Comparison of ENCODE assay signal across 22 cellular contexts in genomic region chr3:46868301-46868700, GRCh38. TPM values are rescaled to one million over a fixed set of nuclear protein-coding genes. Genes with fewer than 3 reads are reported as not detected.
A peak's percentile ranks its signal among the peaks of the same experiment; 100 is the strongest.
DNase-seq lines count a peak whose midpoint lies in the region; ATAC-seq and TF ChIP-seq lines count a peak whose summit lies in the region.
"Had no signal": no experiment of that assay in that cellular context is flagged by ENCODE, and none has a peak within 500 bp of the region (broad histone marks: within the 10 kb centered on the region; RNA-seq: fewer than 3 reads in every experiment).

No MANE protein-coding gene starts in this region.

- no peak for TF ChIP-seq POLR2A in Peyer's patch (IDR thresholded peaks at IDR 0.05)
- no peak for TF ChIP-seq POLR2A in esophagus squamous epithelium (IDR thresholded peaks at IDR 0.05)

- peaks cover 0 to 15% (median 0%) of the 10 kb centered on the region in 4 donors for H3K4me1 ChIP-seq in Peyer's patch
- peaks cover 14 to 62% (median 21%) of the 10 kb centered on the region in 3 donors for H3K4me1 ChIP-seq in esophagus squamous epithelium
- peaks cover 39% of the 10 kb centered on the region for H3K4me1 ChIP-seq in lower lobe of right lung
- H3K4me1 ChIP-seq in subcutaneous abdominal adipose tissue (ENCODE audit: control insufficient read depth in 5 of 5, insufficient read depth in 5 of 5, low read length in 5 of 5) = peaks cover 15 to 63% (median 61%) of the 10 kb centered on the region in 5 donors
- no peaks in the 10 kb centered on the region for H3K4me1 ChIP-seq in mesendoderm (ENCODE audit: control insufficient read depth, low read depth, low read length)

- no peak overlapping the region for H3K23ac ChIP-seq in mesendoderm (ENCODE audit: low read length)

- H3K36me3 ChIP-seq in Peyer's patch (no peaks in the 10 kb centered on the region), esophagus squamous epithelium (no peaks in the 10 kb centered on the region), lower lobe of right lung (no peaks in the 10 kb centered on the region), subcutaneous abdominal adipose tissue (ENCODE audit: control insufficient read depth in 5 of 5, insufficient read depth in 5 of 5, low read length in 5 of 5) (no peaks in the 10 kb centered on the region), mesendoderm (ENCODE audit: control insufficient read depth, insufficient read depth, low read length) (no peaks in the 10 kb centered on the region)
- H3K36me3 ChIP-seq: WERI-Rb-1 had no signal

- H3K27ac ChIP-seq in Peyer's patch (peak overlapping the region; percentile 10 to 64 (median 26)), esophagus squamous epithelium (peak overlapping the region in 3 of 4 donors; percentile 27 to 67 (median 64)), lower lobe of right lung (peak overlapping the region; percentile 39), subcutaneous abdominal adipose tissue (ENCODE audit: low read depth, low read length) (peak overlapping the region; percentile 75), mesendoderm (ENCODE audit: low read depth, low read length) (no peak overlapping the region)
- H3K27ac ChIP-seq: WERI-Rb-1 had no signal

- H3K18ac ChIP-seq in mesendoderm (ENCODE audit: low read length) = no peak overlapping the region

- WGBS in esophagus squamous epithelium, 2 donors = no CpG with 5 or more reads among the region's 8 CpGs
- no CpG with 5 or more reads among the region's 8 CpGs for WGBS in mesendoderm (ENCODE audit: extremely low coverage, insufficient coverage, low lambda C conversion rate)

- no peak overlapping the region for H2BK15ac ChIP-seq in mesendoderm (replicated peaks; ENCODE audit: low read depth)

- H3K79me2 ChIP-seq in mesendoderm (ENCODE audit: control insufficient read depth, insufficient read depth, low read length) = no peaks in the 10 kb centered on the region

- H2BK5ac ChIP-seq in mesendoderm (ENCODE audit: low read length) = no peak overlapping the region

- TF ChIP-seq CTCF in Peyer's patch (IDR thresholded peaks at IDR 0.05) (no peak), esophagus squamous epithelium (IDR thresholded peaks at IDR 0.05) (no peak), lower lobe of right lung (IDR thresholded peaks at IDR 0.05) (no peak)

- intact Hi-C loops in esophagus squamous epithelium (cut with DNase I) = no loop called here
- intact Hi-C loops in lower lobe of right lung (cut with DNase I) = no loop called here

- no peak for ATAC-seq in lower lobe of right lung

- no peak overlapping the region for H4K8ac ChIP-seq in mesendoderm (ENCODE audit: low read depth, low read length)

- no peak overlapping the region for H3K56ac ChIP-seq in mesendoderm (ENCODE audit: low read length)

- H3K27me3 ChIP-seq in Peyer's patch = no peaks in the 10 kb centered on the region
- H3K27me3 ChIP-seq in esophagus squamous epithelium = peaks cover 0 to 7% (median 0%) of the 10 kb centered on the region in 4 donors
- H3K27me3 ChIP-seq in lower lobe of right lung (ENCODE audit: low read depth) = no peaks in the 10 kb centered on the region
- H3K27me3 ChIP-seq in subcutaneous abdominal adipose tissue (ENCODE audit: control insufficient read depth in 5 of 5, insufficient read depth in 4 of 5, low read length in 5 of 5) = no peaks in the 10 kb centered on the region
- no peaks in the 10 kb centered on the region for H3K27me3 ChIP-seq in mesendoderm (ENCODE audit: insufficient read depth, low read length, poor library complexity)
- H3K27me3 ChIP-seq: body of pancreas had no signal

- no peaks in the 10 kb centered on the region for H3K79me1 ChIP-seq in mesendoderm (ENCODE audit: low read length)

- no peak overlapping the region for H2BK120ac ChIP-seq in mesendoderm (ENCODE audit: low read depth, low read length)

- H3K4me3 ChIP-seq in Peyer's patch (no peak overlapping the region), esophagus squamous epithelium (no peak overlapping the region), lower lobe of right lung (no peak overlapping the region), subcutaneous abdominal adipose tissue (ENCODE audit: low read depth in 1 of 5, low read length in 5 of 5) (no peak overlapping the region), mesendoderm (ENCODE audit: low read length) (no peak overlapping the region)
- H3K4me3 ChIP-seq: body of pancreas had no signal

- no peak overlapping the region for H2AK5ac ChIP-seq in mesendoderm (ENCODE audit: low read length)

- no peak overlapping the region for H3K4ac ChIP-seq in mesendoderm (ENCODE audit: low read depth, low read length)

- no peak overlapping the region for H4K5ac ChIP-seq in mesendoderm (ENCODE audit: low read length)

- peak overlapping the region in 2 of 5 donors; percentile 36 to 49 for H3K9ac ChIP-seq in subcutaneous abdominal adipose tissue (ENCODE audit: low read length in 5 of 5)
- H3K9ac ChIP-seq in mesendoderm (ENCODE audit: low read length) = no peak overlapping the region

- DNase-seq in Peyer's patch (no peak), esophagus squamous epithelium (lab: John Stamatoyannopoulos, UW) (no peak), lower lobe of right lung (no peak), SK-N-DZ (ENCODE audit: low spot score) (no peak), NAMALWA (ENCODE audit: low spot score) (no peak), mesendoderm (no peak)
- DNase-seq in activated T-cell treated with anti-CD3 and anti-CD28 coated beads, Interleukin-2, amount 50 U/mL, for 48 hours = no peak
- DNase-seq: activated CD4-positive, alpha-beta T cell treated with anti-CD3 and anti-CD28 coated beads, Interleukin-2, amount 50 U/mL, for 1 hour; activated naive CD8-positive, alpha-beta T cell treated with anti-CD3 and anti-CD28 coated beads for 36 hours; body of pancreas; CD4-positive, CD25-positive, alpha-beta regulatory T cell; NCI-H1417 treated with DMSO at 0.1 percent for 48 hours; NCI-H510A; NK-92 treated with Interleukin-12 subunit alpha and Interleukin-12 subunit beta, amount 100 ng/mL, for 24 hours; stimulated activated CD4-positive, alpha-beta T cell treated with anti-CD3 and anti-CD28 coated beads, Interleukin-4, amount 100 ng/mL, for 4 hours; WERI-Rb-1 had no signal

- no peak overlapping the region for H3K4me2 ChIP-seq in mesendoderm (ENCODE audit: low read length)

- no peaks in the 10 kb centered on the region for H3K9me3 ChIP-seq in Peyer's patch
- H3K9me3 ChIP-seq in esophagus squamous epithelium = no peaks in the 10 kb centered on the region
- H3K9me3 ChIP-seq in lower lobe of right lung = no peaks in the 10 kb centered on the region
- H3K9me3 ChIP-seq in subcutaneous abdominal adipose tissue (ENCODE audit: control insufficient read depth in 5 of 5, low read length in 5 of 5) = no peaks in the 10 kb centered on the region
- H3K9me3 ChIP-seq: body of pancreas had no signal

RNA-seq across cellular contexts. Expression of gene MYL3, which starts 5.1 kb away (rescaled TPM):
- total RNA-seq in Peyer's patch (10 to 100 TPM in 1 of 4 donors, 1 to 10 TPM in 1, not detected in 2; 1.5 to 17.3 TPM), esophagus squamous epithelium (1 to 10 TPM in 1 of 4 donors, under 1 TPM in 1, not detected in 2; 0.38 to 1.1 TPM), lower lobe of right lung (2.0 TPM)
- polyA plus RNA-seq in SK-N-DZ (2014; cell fraction: cytosol; rRNA removed) = not detected in 2 replicates
- polyA plus RNA-seq in SK-N-DZ (2014; cell fraction: nucleus; rRNA removed) = not detected in 2 replicates
- polyA plus RNA-seq in mesendoderm (2013, experiment 1 of 2) = 0.24 TPM
- 0.11 TPM for polyA plus RNA-seq in mesendoderm (2013, experiment 2 of 2)
- total RNA-seq: activated naive CD8-positive, alpha-beta T cell treated with anti-CD3 and anti-CD28 coated beads for 36 hours; CD4-positive, CD25-positive, alpha-beta regulatory T cell; H1; mononuclear cell; neural crest cell; progenitor cell of endocrine pancreas; SK-MEL-5 had no signal
- polyA plus RNA-seq: CD4-positive, CD25-positive, alpha-beta regulatory T cell had no signal

RNA-seq across cellular contexts. Expression of gene PTH1R, which starts 9.2 kb away (rescaled TPM):
- 10 to 100 TPM in 1 of 4 donors, 1 to 10 TPM in 3; 2.4 to 12.4 (median 5.7) TPM for total RNA-seq in Peyer's patch
- total RNA-seq in esophagus squamous epithelium = 1 to 10 TPM in 3 of 4 donors, under 1 TPM in 1; 0.40 to 1.9 (median 1.5) TPM
- total RNA-seq in lower lobe of right lung = 14.5 TPM
- polyA plus RNA-seq in SK-N-DZ (2014; cell fraction: cytosol; rRNA removed) = 0.43 and 0.46 TPM in 2 replicates
- polyA plus RNA-seq in SK-N-DZ (2014; cell fraction: nucleus; rRNA removed) = 1.3 and 2.0 TPM in 2 replicates
- polyA plus RNA-seq in mesendoderm (2013, experiment 1 of 2) = 4.0 TPM
- 4.5 TPM for polyA plus RNA-seq in mesendoderm (2013, experiment 2 of 2)
- total RNA-seq: activated naive CD8-positive, alpha-beta T cell treated with anti-CD3 and anti-CD28 coated beads for 36 hours; CD4-positive, CD25-positive, alpha-beta regulatory T cell; mononuclear cell; SK-MEL-5 had no signal
- polyA plus RNA-seq: CD4-positive, CD25-positive, alpha-beta regulatory T cell had no signal
